Comparison of ENCODE assay signal across 8 cellular contexts in the genomic region with DNA sequence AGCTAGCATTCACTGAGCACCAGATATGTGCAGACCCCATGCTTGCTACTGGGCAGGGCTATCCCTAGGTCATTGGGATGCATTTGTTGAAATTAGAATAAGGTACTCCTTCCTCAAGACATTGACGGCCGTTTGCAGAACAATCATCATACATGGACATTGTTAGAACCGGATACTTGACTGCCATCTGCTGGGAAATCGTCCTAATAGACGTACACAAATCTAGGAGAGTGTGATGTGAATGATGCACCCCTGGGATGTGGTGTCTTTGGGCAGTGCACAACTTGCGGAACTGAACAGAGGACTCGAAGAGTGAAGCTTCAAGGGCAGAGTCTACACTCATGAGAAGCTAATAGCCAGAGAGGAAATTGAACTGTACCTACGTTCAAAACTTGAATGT. TPM values are rescaled to one million over a fixed set of nuclear protein-coding genes. Genes with fewer than 3 reads are reported as not detected.
DNase-seq lines count a peak whose midpoint lies in the region; ATAC-seq, FAIRE-seq and TF ChIP-seq lines count a peak whose summit lies in the region.

No MANE protein-coding gene starts in this region.

- DNase-seq in Daoy (ENCODE audit: low read depth) (peak; percentile 41), HTR-8/SVneo (ENCODE audit: insufficient read length, low spot score) (peak; percentile 41), globus pallidus (ENCODE audit: low spot score) (peak; percentile 7)

- FAIRE-seq in HTR-8/SVneo (lab: Jason Lieb, UNC), result no peak

- ATAC-seq in SK-N-SH treated with all-trans-retinoic acid at 6 μM for 48 hours (peak; percentile 69), HG03095 (IDR thresholded peaks at IDR 0.05; ENCODE audit: unreplicated experiment) (no peak), HG03139 (IDR thresholded peaks at IDR 0.05; ENCODE audit: unreplicated experiment) (no peak), GM19351 (IDR thresholded peaks at IDR 0.05; ENCODE audit: unreplicated experiment) (no peak), GM18511 (IDR thresholded peaks at IDR 0.05; ENCODE audit: unreplicated experiment) (no peak)

TF ChIP-seq in SK-N-SH treated with all-trans-retinoic acid at 6 μM for 48 hours, 23 proteins besides CTCF, POLR2A, EP300 and RAD21:
- no peak for TF ChIP-seq ZNF8 (CRISPR knock-in tag; IDR thresholded peaks at IDR 0.05)
- TF ChIP-seq, protein P1, sequence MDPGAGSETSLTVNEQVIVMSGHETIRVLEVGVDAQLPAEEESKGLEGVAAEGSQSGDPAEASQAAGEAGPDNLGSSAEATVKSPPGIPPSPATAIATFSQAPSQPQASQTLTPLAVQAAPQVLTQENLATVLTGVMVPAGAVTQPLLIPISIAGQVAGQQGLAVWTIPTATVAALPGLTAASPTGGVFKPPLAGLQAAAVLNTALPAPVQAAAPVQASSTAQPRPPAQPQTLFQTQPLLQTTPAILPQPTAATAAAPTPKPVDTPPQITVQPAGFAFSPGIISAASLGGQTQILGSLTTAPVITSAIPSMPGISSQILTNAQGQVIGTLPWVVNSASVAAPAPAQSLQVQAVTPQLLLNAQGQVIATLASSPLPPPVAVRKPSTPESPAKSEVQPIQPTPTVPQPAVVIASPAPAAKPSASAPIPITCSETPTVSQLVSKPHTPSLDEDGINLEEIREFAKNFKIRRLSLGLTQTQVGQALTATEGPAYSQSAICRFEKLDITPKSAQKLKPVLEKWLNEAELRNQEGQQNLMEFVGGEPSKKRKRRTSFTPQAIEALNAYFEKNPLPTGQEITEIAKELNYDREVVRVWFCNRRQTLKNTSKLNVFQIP (CRISPR knock-in tag; IDR thresholded peaks at IDR 0.05; ENCODE audit: borderline replicate concordance, low read depth), result no peak
- TF ChIP-seq, protein P2, sequence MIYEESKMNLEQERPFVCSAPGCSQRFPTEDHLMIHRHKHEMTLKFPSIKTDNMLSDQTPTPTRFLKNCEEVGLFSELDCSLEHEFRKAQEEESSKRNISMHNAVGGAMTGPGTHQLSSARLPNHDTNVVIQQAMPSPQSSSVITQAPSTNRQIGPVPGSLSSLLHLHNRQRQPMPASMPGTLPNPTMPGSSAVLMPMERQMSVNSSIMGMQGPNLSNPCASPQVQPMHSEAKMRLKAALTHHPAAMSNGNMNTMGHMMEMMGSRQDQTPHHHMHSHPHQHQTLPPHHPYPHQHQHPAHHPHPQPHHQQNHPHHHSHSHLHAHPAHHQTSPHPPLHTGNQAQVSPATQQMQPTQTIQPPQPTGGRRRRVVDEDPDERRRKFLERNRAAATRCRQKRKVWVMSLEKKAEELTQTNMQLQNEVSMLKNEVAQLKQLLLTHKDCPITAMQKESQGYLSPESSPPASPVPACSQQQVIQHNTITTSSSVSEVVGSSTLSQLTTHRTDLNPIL (CRISPR knock-in tag; IDR thresholded peaks at IDR 0.05; ENCODE audit: low read depth), result no peak

RNA-seq across cellular contexts. Expression of a gene that starts 35.9 kb away (rescaled TPM):
- total RNA-seq in Daoy (2014; rRNA removed; shearing (Covaris generic)), result not detected in 2 replicates
